In the genomic region with DNA sequence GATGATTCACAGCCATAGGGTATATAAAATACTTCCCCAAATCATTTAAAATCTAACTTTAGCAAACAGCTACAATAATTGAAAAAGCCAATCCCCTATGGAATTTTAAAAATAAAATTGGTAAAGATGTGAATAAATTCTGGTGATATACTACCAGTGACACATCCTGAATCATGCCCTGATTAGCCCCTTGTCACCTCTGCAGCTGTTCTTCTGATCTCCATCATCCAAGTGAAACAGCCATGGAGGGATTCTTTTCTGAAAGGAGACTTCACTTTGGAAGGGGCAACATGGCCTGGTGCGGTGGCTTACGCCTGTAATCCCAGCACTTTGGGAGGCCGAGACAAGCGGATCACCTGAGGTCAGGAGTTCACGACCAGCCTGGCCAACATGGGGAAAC, we compare ENCODE assay signal across 18 cellular contexts.
A peak's percentile ranks its signal among the peaks of the same experiment; 100 is the strongest.
DNase-seq lines count a peak whose midpoint lies in the region; ATAC-seq and TF ChIP-seq lines count a peak whose summit lies in the region.
"Had no signal": no experiment of that assay in that cellular context is flagged by ENCODE, and none has a peak within 500 bp of the region (broad histone marks: within the 10 kb centered on the region; RNA-seq: fewer than 3 reads in every experiment).

No MANE protein-coding gene starts in this region.

- no peak for TF ChIP-seq CTCF in foreskin keratinocyte (conservative IDR thresholded peaks at IDR 0.05)

- H3K27me3 Mint-ChIP-seq in natural killer cell treated with Interleukin-12 subunit alpha and Interleukin-12 subunit beta and Interleukin-15 and Interleukin-18, amount 100 ng/mL, for 72 hours, result no peaks in the 10 kb centered on the region
- H3K27me3 Mint-ChIP-seq: B cell; CD4-positive, alpha-beta T cell had no signal

- peak; percentile 40 for ATAC-seq in foreskin keratinocyte
- ATAC-seq in natural killer cell treated with Interleukin-12 subunit alpha and Interleukin-12 subunit beta and Interleukin-15 and Interleukin-18, amount 100 ng/mL, for 72 hours, result no peak
- ATAC-seq: A549; CD8-positive, alpha-beta T cell had no signal

- H3K36me3 Mint-ChIP-seq in natural killer cell treated with Interleukin-12 subunit alpha and Interleukin-12 subunit beta and Interleukin-15 and Interleukin-18, amount 100 ng/mL, for 72 hours, result no peaks in the 10 kb centered on the region
- H3K36me3 Mint-ChIP-seq: CD8-positive, alpha-beta T cell had no signal

- peaks cover 14% of the 10 kb centered on the region for H3K4me1 ChIP-seq in foreskin keratinocyte
- H3K4me1 ChIP-seq: A549 had no signal

- DNase-seq in HCEC 1CT (peak; percentile 13), LHCN-M2 (ENCODE audit: low read depth) (peak; percentile 72), foreskin keratinocyte (no peak), myocyte (ENCODE audit: low read depth) (peak; percentile 19), hippocampal formation (lab: John Stamatoyannopoulos, UW) (no peak), D341Med (ENCODE audit: low spot score) (no peak), NCI-H510A treated with DMSO at 0.1 percent for 48 hours (lab: John Stamatoyannopoulos, UW) (no peak)
- DNase-seq in natural killer cell treated with Interleukin-12 subunit alpha and Interleukin-12 subunit beta and Interleukin-15 and Interleukin-18, amount 100 ng/mL, for 72 hours (ENCODE audit: low spot score), result no peak
- DNase-seq: AML-193; CD4-positive, alpha-beta T cell; CD8-positive, alpha-beta T cell; COR-L47; GF-D8 had no signal

- H3K27me3 ChIP-seq in foreskin keratinocyte, result no peaks in the 10 kb centered on the region
- H3K27me3 ChIP-seq: BLaER1 treated with 17β-estradiol and CSF1 and Interleukin-3, amounts not matched to agents 10 nM and 100 nM had no signal

- H3K4me3 Mint-ChIP-seq in natural killer cell treated with Interleukin-12 subunit alpha and Interleukin-12 subunit beta and Interleukin-15 and Interleukin-18, amount 100 ng/mL, for 72 hours, result no peak overlapping the region
- H3K4me3 Mint-ChIP-seq: B cell; CD4-positive, alpha-beta T cell; CD8-positive, alpha-beta T cell had no signal

- no peaks in the 10 kb centered on the region for H3K4me1 Mint-ChIP-seq in natural killer cell treated with Interleukin-12 subunit alpha and Interleukin-12 subunit beta and Interleukin-15 and Interleukin-18, amount 100 ng/mL, for 72 hours (ENCODE audit: low read depth in 2 of 2)

- H3K9me3 Mint-ChIP-seq in natural killer cell treated with Interleukin-12 subunit alpha and Interleukin-12 subunit beta and Interleukin-15 and Interleukin-18, amount 100 ng/mL, for 72 hours, result no peaks in the 10 kb centered on the region
- H3K9me3 Mint-ChIP-seq: CD4-positive, alpha-beta T cell; CD8-positive, alpha-beta T cell had no signal

- no peak overlapping the region for H3K27ac ChIP-seq in foreskin keratinocyte
- H3K27ac ChIP-seq: 22Rv1; A549; BLaER1 treated with 17β-estradiol and CSF1 and Interleukin-3, amounts not matched to agents 10 nM and 100 nM; C4-2B had no signal

- H3K27ac Mint-ChIP-seq in natural killer cell treated with Interleukin-12 subunit alpha and Interleukin-12 subunit beta and Interleukin-15 and Interleukin-18, amount 100 ng/mL, for 72 hours, result no peak overlapping the region
- H3K27ac Mint-ChIP-seq: B cell; CD4-positive, alpha-beta T cell; CD8-positive, alpha-beta T cell had no signal

Comparison
In these comparisons a context has a peak if more than half of its experiments do, and no peak if none do; other contexts are left out.
1. DNase-seq: peak in HCEC 1CT (single experiment), LHCN-M2 (single experiment) and myocyte (single experiment); none in foreskin keratinocyte (0 of 2), hippocampal formation (0 of 2), natural killer cell treated with Interleukin-12 subunit alpha and Interleukin-12 subunit beta and Interleukin-15 and Interleukin-18, amount 100 ng/mL, for 72 hours (single experiment), D341Med (single experiment) and NCI-H510A treated with DMSO at 0.1 percent for 48 hours (single experiment).